ENCODE assay signal across 9 cellular contexts in genomic region chr12:51320695-51321320, GRCh38. TPM values are rescaled to one million over a fixed set of nuclear protein-coding genes. Genes with fewer than 3 reads are reported as not detected.
DNase-seq lines count a peak whose midpoint lies in the region; ATAC-seq, FAIRE-seq and TF ChIP-seq lines count a peak whose summit lies in the region.
"Had no signal": no experiment of that assay in that cellular context is flagged by ENCODE, and none has a peak within 500 bp of the region (broad histone marks: within the 10 kb centered on the region; RNA-seq: fewer than 3 reads in every experiment).

No MANE protein-coding gene starts in this region.

- DNase-seq in activated CD4-positive, alpha-beta memory T cell treated with anti-CD3 and anti-CD28 coated beads, Interleukin-2, amount 10 ng/mL, durations not matched to agents 7 days and 5 days, result no peak
- DNase-seq in keratinocyte (ENCODE audit: low read depth, low spot score), result no peak
- no peak for DNase-seq in NCI-H446 treated with DMSO at 0.1 percent for 48 hours (lab: John Stamatoyannopoulos, UW)
- DNase-seq in NOMO-1 (lab: John Stamatoyannopoulos, UW; ENCODE audit: unreplicated experiment in 2 of 2), result no peak
- no peak for DNase-seq in NOMO-1 treated with DMSO at 0.1 percent for 48 hours (lab: John Stamatoyannopoulos, UW; ENCODE audit: unreplicated experiment)

- H3K79me2 ChIP-seq in keratinocyte (ENCODE audit: control insufficient read depth, insufficient read depth, low read length), result no peaks in the 10 kb centered on the region

- H3K36me3 ChIP-seq in BLaER1 (no peaks in the 10 kb centered on the region), HUES48 (ENCODE audit: control insufficient read depth, insufficient read depth, low read length) (no peaks in the 10 kb centered on the region), keratinocyte (ENCODE audit: control insufficient read depth in 2 of 2, extremely low read depth in 1 of 2, insufficient read depth in 2 of 2, low read length in 2 of 2) (no peaks in the 10 kb centered on the region)

- H3K9me3 ChIP-seq in BLaER1 (no peaks in the 10 kb centered on the region; the same call in 1 of the 2 replicates), HUES48 (ENCODE audit: control insufficient read depth, insufficient read depth, low read length) (no peaks in the 10 kb centered on the region), keratinocyte (ENCODE audit: control insufficient read depth, low read depth, low read length) (no peaks in the 10 kb centered on the region)

- H3K4me1 ChIP-seq in BLaER1 (peaks cover 78% of the 10 kb centered on the region), HUES48 (ENCODE audit: control insufficient read depth, insufficient read depth, low read length) (peaks cover 29% of the 10 kb centered on the region), keratinocyte (ENCODE audit: control insufficient read depth, extremely low read depth, insufficient read depth, low read length) (peaks cover 4% of the 10 kb centered on the region)

- no peak for TF ChIP-seq CTCF in keratinocyte (optimal IDR thresholded peaks at IDR 0.05 in 1 of 3, IDR thresholded peaks at IDR 0.05 in 1 of 3, conservative IDR thresholded peaks at IDR 0.05 in 1 of 3; ENCODE audit: extremely low read depth in 1 of 3, insufficient read depth in 2 of 3, low read length in 3 of 3)

- H3K9ac ChIP-seq in BLaER1, result peak overlapping the region; percentile 54; the same call in 1 of the 2 replicates
- H3K9ac ChIP-seq in HUES48 (ENCODE audit: low read depth, low read length), result peak overlapping the region; percentile 59
- H3K9ac ChIP-seq in keratinocyte (ENCODE audit: control insufficient read depth, extremely low read depth, insufficient read depth, low read length), result no peak overlapping the region

- H3K4me3 Mint-ChIP-seq in activated CD4-positive, alpha-beta memory T cell treated with anti-CD3 and anti-CD28 coated beads, Interleukin-2, amount 10 ng/mL, durations not matched to agents 7 days and 5 days, result peak overlapping the region; percentile 88

- H3K27me3 ChIP-seq in BLaER1 (no peaks in the 10 kb centered on the region), HUES48 (ENCODE audit: control insufficient read depth, insufficient read depth, low read length) (no peaks in the 10 kb centered on the region), keratinocyte (ENCODE audit: control insufficient read depth, extremely low read depth, insufficient read depth, low read length) (no peaks in the 10 kb centered on the region)

- H3K27ac ChIP-seq in BLaER1, result peak overlapping the region; percentile 67; the same call in 1 of the 2 replicates
- H3K27ac ChIP-seq in HUES48 (ENCODE audit: low read depth, low read length), result peak overlapping the region; percentile 90
- no peak overlapping the region for H3K27ac ChIP-seq in keratinocyte (ENCODE audit: control insufficient read depth, insufficient read depth, low read length)

- peak overlapping the region; percentile 41 for H2AFZ ChIP-seq in keratinocyte (ENCODE audit: control insufficient read depth, low read length)

- H4K20me1 ChIP-seq in BLaER1, result no peaks in the 10 kb centered on the region
- no peaks in the 10 kb centered on the region for H4K20me1 ChIP-seq in keratinocyte (ENCODE audit: control insufficient read depth, extremely low read depth, insufficient read depth, low read length)

- no peak for ATAC-seq in GM19324 (IDR thresholded peaks at IDR 0.05; ENCODE audit: low FRiP score, unreplicated experiment)

- H3K4me1 Mint-ChIP-seq in activated CD4-positive, alpha-beta memory T cell treated with anti-CD3 and anti-CD28 coated beads, Interleukin-2, amount 10 ng/mL, durations not matched to agents 7 days and 5 days, result peaks cover 76% of the 10 kb centered on the region

- dilution Hi-C loops in keratinocyte (cut with MboI; ENCODE audit: extremely low pct_ligation_motif_present, low sequenced_read_pairs), result no loop called here

- H3K4me3 ChIP-seq in BLaER1 (no peak overlapping the region), HUES48 (ENCODE audit: low read depth, low read length) (no peak overlapping the region; the same call in 1 of the 2 replicates), keratinocyte (ENCODE audit: control insufficient read depth in 2 of 3, extremely low read depth in 1 of 3, insufficient read depth in 2 of 3, low read depth in 1 of 3, low read length in 3 of 3) (no peak overlapping the region)

- POLR2A ChIA-PET in activated CD4-positive, alpha-beta memory T cell treated with anti-CD3 and anti-CD28 coated beads, Interleukin-2, amount 10 ng/mL, durations not matched to agents 7 days and 5 days (lab: Charles Lee), result interaction anchor here (1.0 to 7.2 kb wide), 10 partner anchors 9 to 556 kb away, joined by 3 to 65 read pairs (median 6); partner anchors contain the start of genes ATF1, DAZAP2 and SMAGP

- CTCF ChIA-PET in activated CD4-positive, alpha-beta memory T cell treated with anti-CD3 and anti-CD28 coated beads, Interleukin-2, amount 10 ng/mL, durations not matched to agents 7 days and 5 days (lab: Charles Lee), result interaction anchor here (0.7 to 4.8 kb wide), 4 partner anchors 10 to 232 kb away, joined by 3 to 44 read pairs (median 3); no protein-coding TSS in a partner anchor

- H3K9me3 Mint-ChIP-seq in activated CD4-positive, alpha-beta memory T cell treated with anti-CD3 and anti-CD28 coated beads, Interleukin-2, amount 10 ng/mL, durations not matched to agents 7 days and 5 days, result no peaks in the 10 kb centered on the region

- H3K4me2 ChIP-seq in BLaER1 (peak overlapping the region; percentile 94), keratinocyte (ENCODE audit: control insufficient read depth, extremely low read depth, insufficient read depth, low read depth, low read length) (no peak overlapping the region)

- H3K9me1 ChIP-seq in keratinocyte (ENCODE audit: control insufficient read depth, extremely low read depth, insufficient read depth, low read length), result no peaks in the 10 kb centered on the region

- H3K36me3 Mint-ChIP-seq in activated CD4-positive, alpha-beta memory T cell treated with anti-CD3 and anti-CD28 coated beads, Interleukin-2, amount 10 ng/mL, durations not matched to agents 7 days and 5 days (ENCODE audit: low read depth), result peaks cover 62% of the 10 kb centered on the region

- H3K27ac Mint-ChIP-seq in activated CD4-positive, alpha-beta memory T cell treated with anti-CD3 and anti-CD28 coated beads, Interleukin-2, amount 10 ng/mL, durations not matched to agents 7 days and 5 days, result peak overlapping the region; percentile 99

- no peak for FAIRE-seq in keratinocyte (lab: Jason Lieb, UNC)

- no peaks in the 10 kb centered on the region for H3K27me3 Mint-ChIP-seq in activated CD4-positive, alpha-beta memory T cell treated with anti-CD3 and anti-CD28 coated beads, Interleukin-2, amount 10 ng/mL, durations not matched to agents 7 days and 5 days

RNA-seq across cellular contexts. Expression of gene BIN2, which starts 3.2 kb away (rescaled TPM):
- total RNA-seq in activated CD4-positive, alpha-beta memory T cell treated with anti-CD3 and anti-CD28 coated beads, Interleukin-2, amount 10 ng/mL, durations not matched to agents 7 days and 5 days, result 100 to 1,000 TPM; 206 to 214 TPM
- 0.04 TPM in 1 of 3 replicates, not detected in the others for polyA plus RNA-seq in keratinocyte
- polyA plus RNA-seq in keratinocyte (2011; ENCODE audit: low read depth), result not detected
- not detected in 2 replicates for polyA plus RNA-seq in keratinocyte (2011; cell fraction: cytosol; rRNA removed)
- 0.11 TPM in 1 of 2 replicates, not detected in the other for polyA plus RNA-seq in keratinocyte (2011; cell fraction: nucleus; rRNA removed)
- polyA plus RNA-seq in keratinocyte (2012; ENCODE audit: low replicate concordance), result not detected in 2 replicates
- polyA minus RNA-seq in keratinocyte, result not detected in 3 replicates
- polyA minus RNA-seq in keratinocyte (2011; cell fraction: cytosol; rRNA and poly(A)+ RNA removed), result not detected
- polyA minus RNA-seq in keratinocyte (2011; cell fraction: nucleus; rRNA and poly(A)+ RNA removed), result not detected in 2 replicates

RNA-seq across cellular contexts. Expression of gene CELA1, which starts 25.7 kb away (rescaled TPM):
- total RNA-seq in activated CD4-positive, alpha-beta memory T cell treated with anti-CD3 and anti-CD28 coated beads, Interleukin-2, amount 10 ng/mL, durations not matched to agents 7 days and 5 days, result not detected
- polyA plus RNA-seq in keratinocyte, result not detected in 3 replicates
- polyA plus RNA-seq in keratinocyte (2011; ENCODE audit: low read depth), result not detected
- polyA plus RNA-seq in keratinocyte (2011; cell fraction: cytosol; rRNA removed), result not detected in 2 replicates
- 0.16 TPM in 1 of 2 replicates, not detected in the other for polyA plus RNA-seq in keratinocyte (2011; cell fraction: nucleus; rRNA removed)
- not detected in 2 replicates for polyA plus RNA-seq in keratinocyte (2012; ENCODE audit: low replicate concordance)
- polyA minus RNA-seq in keratinocyte, result not detected in 3 replicates
- polyA minus RNA-seq in keratinocyte (2011; cell fraction: cytosol; rRNA and poly(A)+ RNA removed), result not detected
- polyA minus RNA-seq in keratinocyte (2011; cell fraction: nucleus; rRNA and poly(A)+ RNA removed), result not detected in 2 replicates
- polyA plus RNA-seq: adipose tissue had no signal

RNA-seq across cellular contexts. Expression of gene SMAGP, which starts 50.6 kb away (rescaled TPM):
- 1 to 10 TPM; 1.8 to 3.1 TPM for total RNA-seq in activated CD4-positive, alpha-beta memory T cell treated with anti-CD3 and anti-CD28 coated beads, Interleukin-2, amount 10 ng/mL, durations not matched to agents 7 days and 5 days
- polyA plus RNA-seq in keratinocyte, result 42.9 to 63.3 TPM (median 52.1 TPM) in 3 replicates
- 19.0 TPM for polyA plus RNA-seq in keratinocyte (2011; ENCODE audit: low read depth)
- 62.2 and 69.4 TPM in 2 replicates for polyA plus RNA-seq in keratinocyte (2011; cell fraction: cytosol; rRNA removed)
- polyA plus RNA-seq in keratinocyte (2011; cell fraction: nucleus; rRNA removed), result 47.6 and 53.1 TPM in 2 replicates
- 36.6 and 45.5 TPM in 2 replicates for polyA plus RNA-seq in keratinocyte (2012; ENCODE audit: low replicate concordance)
- polyA minus RNA-seq in keratinocyte, result 29.1 to 66.6 TPM (median 34.8 TPM) in 3 replicates
- 26.3 TPM for polyA minus RNA-seq in keratinocyte (2011; cell fraction: cytosol; rRNA and poly(A)+ RNA removed)
- polyA minus RNA-seq in keratinocyte (2011; cell fraction: nucleus; rRNA and poly(A)+ RNA removed), result 7.5 and 15.5 TPM in 2 replicates
